ENCODE assay signal across 19 cellular contexts in genomic region chr3:64002248-64002647, GRCh38.
"Had no signal": no experiment of that assay in that cellular context is flagged by ENCODE, and none has a peak within 500 bp of the region (broad histone marks: within the 10 kb centered on the region; RNA-seq: fewer than 3 reads in every experiment).

No MANE protein-coding gene starts in this region.

- H3K9me3 Mint-ChIP-seq: activated T-helper 1 cell treated with anti-CD3 and anti-CD28 coated beads, Interleukin-12 subunit alpha, Interleukin-12 subunit beta, Interleukin-2, Interleukin-4 antibody, amounts not matched to agents 30 ng/mL and 10 ng/mL and 1 ng/mL, durations not matched to agents 14 hours and 24 hours and 36 hours; dendritic cell treated with granulocyte-macrophage colony-stimulating factor and Interleukin-4, amounts not matched to agents 40 ng/mL and 50 ng/mL, for 4 days; stimulated activated memory B cell treated with anti-CD40 and anti-IgM and Interleukin-4, amounts not matched to agents 10 μg/mL and 1 μg/mL and 100 μg/mL, for 72 hours; T-helper 2 cell treated with Interferon-gamma antibody and Interleukin-4, amounts not matched to agents 5 μg/mL and 100 μg/mL, for 36 hours had no signal

- ATAC-seq: heart right ventricle; mucosa of descending colon; right lobe of liver; stimulated activated memory B cell treated with anti-CD40 and anti-IgM and Interleukin-4, amounts not matched to agents 10 μg/mL and 1 μg/mL and 100 μg/mL, for 72 hours; upper lobe of right lung had no signal

- H3K27me3 ChIP-seq: adrenal gland, esophagus muscularis mucosa, heart right ventricle, right lobe of liver, upper lobe of right lung had no signal

- H3K4me1 ChIP-seq: parathyroid adenoma, upper lobe of right lung had no signal

- H3K27ac Mint-ChIP-seq: activated T-helper 1 cell treated with anti-CD3 and anti-CD28 coated beads, Interleukin-12 subunit alpha, Interleukin-12 subunit beta, Interleukin-2, Interleukin-4 antibody, amounts not matched to agents 30 ng/mL and 10 ng/mL and 1 ng/mL, durations not matched to agents 14 hours and 24 hours and 36 hours; dendritic cell treated with granulocyte-macrophage colony-stimulating factor and Interleukin-4, amounts not matched to agents 40 ng/mL and 50 ng/mL, for 4 days; stimulated activated memory B cell treated with anti-CD40 and anti-IgM and Interleukin-4, amounts not matched to agents 10 μg/mL and 1 μg/mL and 100 μg/mL, for 72 hours; T-helper 2 cell treated with Interferon-gamma antibody and Interleukin-4, amounts not matched to agents 5 μg/mL and 100 μg/mL, for 36 hours had no signal

- H3K4me3 Mint-ChIP-seq: activated T-helper 1 cell treated with anti-CD3 and anti-CD28 coated beads, Interleukin-12 subunit alpha, Interleukin-12 subunit beta, Interleukin-2, Interleukin-4 antibody, amounts not matched to agents 30 ng/mL and 10 ng/mL and 1 ng/mL, durations not matched to agents 14 hours and 24 hours and 36 hours; dendritic cell treated with granulocyte-macrophage colony-stimulating factor and Interleukin-4, amounts not matched to agents 40 ng/mL and 50 ng/mL, for 4 days; naive B cell; stimulated activated memory B cell treated with anti-CD40 and anti-IgM and Interleukin-4, amounts not matched to agents 10 μg/mL and 1 μg/mL and 100 μg/mL, for 72 hours; T-helper 2 cell treated with Interferon-gamma antibody and Interleukin-4, amounts not matched to agents 5 μg/mL and 100 μg/mL, for 36 hours had no signal

- H3K27ac ChIP-seq: adrenal gland, esophagus muscularis mucosa, heart right ventricle, parathyroid adenoma, right lobe of liver, upper lobe of right lung had no signal

- H3K4me1 Mint-ChIP-seq: naive B cell; stimulated activated memory B cell treated with anti-CD40 and anti-IgM and Interleukin-4, amounts not matched to agents 10 μg/mL and 1 μg/mL and 100 μg/mL, for 72 hours had no signal

- H3K4me3 ChIP-seq: adrenal gland, esophagus muscularis mucosa, heart right ventricle, mucosa of descending colon, right lobe of liver, upper lobe of right lung had no signal

- H3K27me3 Mint-ChIP-seq: dendritic cell treated with granulocyte-macrophage colony-stimulating factor and Interleukin-4, amounts not matched to agents 40 ng/mL and 50 ng/mL, for 4 days; naive B cell; stimulated activated memory B cell treated with anti-CD40 and anti-IgM and Interleukin-4, amounts not matched to agents 10 μg/mL and 1 μg/mL and 100 μg/mL, for 72 hours had no signal

- H3K9me3 ChIP-seq: adrenal gland, esophagus muscularis mucosa, heart right ventricle, mucosa of descending colon, right lobe of liver, upper lobe of right lung had no signal

- DNase-seq: activated CD8-positive, alpha-beta memory T cell treated with anti-CD3 and anti-CD28 coated beads, Interleukin-2, amount 50 U/mL, for 4 hours; adrenal gland; effector CD8-positive, alpha-beta T cell; heart right ventricle; mesenchymal stem cell; mucosa of descending colon; naive B cell; right lobe of liver; small intestine; stimulated activated CD4-positive, alpha-beta T cell treated with anti-CD3 and anti-CD28 coated beads, Interleukin-15, amount 100 ng/mL, for 24 hours; stimulated activated CD4-positive, alpha-beta T cell treated with anti-CD3 and anti-CD28 coated beads, Interleukin-4, amount 100 ng/mL, for 24 hours; SW 1271; upper lobe of right lung had no signal
